8 cellular contexts compared by ENCODE assay signal in the genomic region with DNA sequence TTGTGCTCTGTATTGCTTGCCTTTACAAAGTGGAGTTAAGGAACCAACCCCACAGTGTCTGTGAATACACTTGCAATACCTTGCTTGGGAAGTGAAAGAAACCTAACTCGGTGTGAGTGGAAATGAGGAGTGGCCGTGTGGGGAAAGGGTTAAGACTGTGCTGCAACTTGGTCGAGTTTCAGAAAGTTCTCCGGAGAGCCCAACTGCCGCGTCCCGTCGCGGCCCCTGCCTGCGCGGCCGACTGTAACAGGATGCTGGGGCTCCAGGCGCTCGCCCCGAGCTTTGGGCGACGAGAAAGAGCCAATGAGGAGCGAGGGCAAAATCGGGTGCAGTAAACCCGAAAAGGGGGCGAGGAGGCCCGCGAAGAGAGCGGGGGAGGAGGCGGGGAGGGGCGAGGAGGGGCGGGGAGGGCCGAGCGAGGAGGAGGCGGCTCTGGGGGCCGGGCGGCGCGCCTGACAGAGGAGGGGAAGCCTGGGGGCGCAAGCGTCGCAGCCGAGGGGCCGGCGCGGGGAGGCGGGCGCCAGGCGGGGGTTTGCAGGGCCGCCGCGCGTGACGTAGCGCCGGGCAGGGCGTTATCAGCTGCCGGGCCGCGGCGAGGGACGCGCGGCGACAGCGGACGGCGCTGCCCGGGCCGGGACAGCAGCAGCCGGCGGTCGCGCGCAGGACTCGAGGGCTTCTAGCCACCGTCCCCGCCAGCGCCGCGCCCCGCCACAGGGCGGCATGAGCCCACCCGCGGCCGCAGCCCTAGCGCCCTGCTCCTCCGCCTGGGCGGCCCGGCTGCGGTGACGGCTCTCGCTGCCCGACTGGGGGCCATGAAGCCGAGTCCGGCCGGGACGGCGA. TPM values are rescaled to one million over a fixed set of nuclear protein-coding genes. Genes with fewer than 3 reads are reported as not detected.
A peak's percentile ranks its signal among the peaks of the same experiment; 100 is the strongest.
DNase-seq lines count a peak whose midpoint lies in the region; ATAC-seq, FAIRE-seq and TF ChIP-seq lines count a peak whose summit lies in the region.

A gene with protein sequence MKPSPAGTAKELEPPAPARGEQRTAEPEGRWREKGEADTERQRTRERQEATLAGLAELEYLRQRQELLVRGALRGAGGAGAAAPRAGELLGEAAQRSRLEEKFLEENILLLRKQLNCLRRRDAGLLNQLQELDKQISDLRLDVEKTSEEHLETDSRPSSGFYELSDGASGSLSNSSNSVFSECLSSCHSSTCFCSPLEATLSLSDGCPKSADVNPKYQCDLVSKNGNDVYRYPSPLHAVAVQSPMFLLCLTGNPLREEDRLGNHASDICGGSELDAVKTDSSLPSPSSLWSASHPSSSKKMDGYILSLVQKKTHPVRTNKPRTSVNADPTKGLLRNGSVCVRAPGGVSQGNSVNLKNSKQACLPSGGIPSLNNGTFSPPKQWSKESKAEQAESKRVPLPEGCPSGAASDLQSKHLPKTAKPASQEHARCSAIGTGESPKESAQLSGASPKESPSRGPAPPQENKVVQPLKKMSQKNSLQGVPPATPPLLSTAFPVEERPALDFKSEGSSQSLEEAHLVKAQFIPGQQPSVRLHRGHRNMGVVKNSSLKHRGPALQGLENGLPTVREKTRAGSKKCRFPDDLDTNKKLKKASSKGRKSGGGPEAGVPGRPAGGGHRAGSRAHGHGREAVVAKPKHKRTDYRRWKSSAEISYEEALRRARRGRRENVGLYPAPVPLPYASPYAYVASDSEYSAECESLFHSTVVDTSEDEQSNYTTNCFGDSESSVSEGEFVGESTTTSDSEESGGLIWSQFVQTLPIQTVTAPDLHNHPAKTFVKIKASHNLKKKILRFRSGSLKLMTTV (plus strand): TSS at position 572 of the 840 bp plus-strand sequence. CDS start 241 bp downstream, at position 813.

- CTCF ChIA-PET in A673 (lab: Charles Lee), result interaction anchor here (0.5 to 3.2 kb wide), 9 partner anchors 21 to 418 kb away, joined by 3 to 23 read pairs (median 5); no protein-coding TSS in a partner anchor

- H3K9me3 ChIP-seq in A673 (ENCODE audit: low read depth, low read length, poor library complexity, severe bottlenecking) (no peaks in the 10 kb centered on the region), Peyer's patch (no peaks in the 10 kb centered on the region), pancreas (no peaks in the 10 kb centered on the region), aorta (ENCODE audit: control insufficient read depth, low read length) (no peaks in the 10 kb centered on the region)

- ATAC-seq in GM18519 (IDR thresholded peaks at IDR 0.05; ENCODE audit: low FRiP score, unreplicated experiment) (peak; percentile 41), HG02943 (IDR thresholded peaks at IDR 0.05; ENCODE audit: low read depth, unreplicated experiment) (peak; percentile 55), pancreas (peak; percentile 50 to 76 (median 68)), aorta (ENCODE audit: low FRiP score) (peak; percentile 85)
- ATAC-seq in activated naive CD8-positive, alpha-beta T cell treated with anti-CD3 and anti-CD28 coated beads, Interleukin-2, amount 50 U/mL, for 24 hours, result peak; percentile 55

- H3K27me3 ChIP-seq in A673 (replicated peaks; ENCODE audit: insufficient read depth, low read depth, low read length, poor library complexity) (peaks cover 14% of the 10 kb centered on the region), Peyer's patch (no peaks in the 10 kb centered on the region), pancreas (no peaks in the 10 kb centered on the region), aorta (ENCODE audit: control insufficient read depth in 1 of 2, insufficient read depth in 2 of 2, low read length in 1 of 2) (no peaks in the 10 kb centered on the region)

- H3K4me3 ChIP-seq in A673 (ENCODE audit: low read depth, low read length, poor library complexity, severe bottlenecking) (peak within 1 kb of the TSS; percentile 62), Peyer's patch (peak within 1 kb of the TSS; percentile 45 to 78 (median 62)), pancreas (peak within 1 kb of the TSS; percentile 40 to 81 (median 55)), aorta (ENCODE audit: low read length in 2 of 2) (peak within 1 kb of the TSS; percentile 75 to 93)

- WGBS in pancreas, 2 donors, result 0% methylated on average over 49 to 94 of the region's 94 CpGs
- WGBS in aorta, 2 donors, result 0% methylated on average over 53 to 94 of the region's 94 CpGs

- H3K4me1 ChIP-seq in A673 (ENCODE audit: insufficient read depth, low read length, poor library complexity, severe bottlenecking) (peaks cover 11% of the 10 kb centered on the region), Peyer's patch (peaks cover 0 to 24% (median 8%) of the 10 kb centered on the region in 4 donors), pancreas (peaks cover 7 to 16% (median 14%) of the 10 kb centered on the region in 3 donors), aorta (ENCODE audit: control insufficient read depth in 1 of 2, insufficient read depth in 2 of 2, low read length in 2 of 2) (peaks cover 3% of the 10 kb centered on the region in 2 donors)

- TF ChIP-seq CTCF in A673 (conservative IDR thresholded peaks at IDR 0.05; ENCODE audit: low read depth, low read length), result no peak
- no peak for TF ChIP-seq CTCF in Peyer's patch (IDR thresholded peaks at IDR 0.05)
- TF ChIP-seq CTCF in pancreas (IDR thresholded peaks at IDR 0.05), result no peak

- BruUV-seq in A673 (replicated peaks; lab: Mats Ljungman, UMichigan), result no TSS peak

- POLR2A ChIA-PET in A673 (lab: Charles Lee; ENCODE audit: low non-redundant PET), result interaction anchor here (0.6 to 0.7 kb wide), 4 partner anchors 18 to 378 kb away, joined by 5 to 23 read pairs (median 16); no protein-coding TSS in a partner anchor

- FAIRE-seq in pancreas (lab: Jason Lieb, UNC), result no peak

- peak within 1 kb of the TSS; percentile 53 for H3K27ac Mint-ChIP-seq in activated naive CD8-positive, alpha-beta T cell treated with anti-CD3 and anti-CD28 coated beads, Interleukin-2, amount 50 U/mL, for 24 hours

- peaks cover 39% of the 10 kb centered on the region for H3K27me3 Mint-ChIP-seq in activated naive CD8-positive, alpha-beta T cell treated with anti-CD3 and anti-CD28 coated beads, Interleukin-2, amount 50 U/mL, for 24 hours

- no peaks in the 10 kb centered on the region for H3K36me3 Mint-ChIP-seq in activated naive CD8-positive, alpha-beta T cell treated with anti-CD3 and anti-CD28 coated beads, Interleukin-2, amount 50 U/mL, for 24 hours (ENCODE audit: low read depth)

- peak within 1 kb of the TSS; percentile 81 for H3K4me3 Mint-ChIP-seq in activated naive CD8-positive, alpha-beta T cell treated with anti-CD3 and anti-CD28 coated beads, Interleukin-2, amount 50 U/mL, for 24 hours

- H3K27ac ChIP-seq in A673 (ENCODE audit: low read depth, low read length, poor library complexity, severe bottlenecking) (peak within 1 kb of the TSS; percentile 49), Peyer's patch (peak within 1 kb of the TSS; percentile 68 to 92 (median 78)), pancreas (peak within 1 kb of the TSS in 3 of 4 donors; percentile 46 to 69 (median 58)), aorta (ENCODE audit: low read depth in 1 of 2, low read length in 2 of 2) (peak within 1 kb of the TSS; percentile 96 to 100)

- H3K4me1 Mint-ChIP-seq in activated naive CD8-positive, alpha-beta T cell treated with anti-CD3 and anti-CD28 coated beads, Interleukin-2, amount 50 U/mL, for 24 hours, result peaks cover 36% of the 10 kb centered on the region

- no peaks in the 10 kb centered on the region for H3K9me3 Mint-ChIP-seq in activated naive CD8-positive, alpha-beta T cell treated with anti-CD3 and anti-CD28 coated beads, Interleukin-2, amount 50 U/mL, for 24 hours

- intact Hi-C loops in A673 (cut with micrococcal nuclease; ENCODE audit: unreplicated experiment) (loop anchor here (1.0 to 5.0 kb wide), 3 partner anchors 136 to 530 kb away; no protein-coding TSS in a partner anchor), cardiac septum (cut with DNase I) (no loop called here), pancreas (cut with DNase I) (no loop called here), aorta (cut with DNase I) (loop anchor here (2.0 to 10.0 kb wide), 10 partner anchors 95 to 800 kb away; no protein-coding TSS in a partner anchor)

- TF ChIP-seq POLR2A in Peyer's patch (IDR thresholded peaks at IDR 0.05), result no peak

- DNase-seq in A673 (ENCODE audit: low spot score), result peak; percentile 69
- peak; percentile 36 to 71 (median 65) for DNase-seq in Peyer's patch
- DNase-seq in activated naive CD8-positive, alpha-beta T cell treated with anti-CD3 and anti-CD28 coated beads, Interleukin-2, amount 50 U/mL, for 24 hours, result peak; percentile 45
- peak; percentile 82 for DNase-seq in cardiac septum (ENCODE audit: low spot score)
- DNase-seq in pancreas, result peak; percentile 25 to 75 (median 50)
- peak; percentile 87 to 93 for DNase-seq in aorta

- H3K36me3 ChIP-seq in A673 (ENCODE audit: insufficient read depth, low read length, poor library complexity, severe bottlenecking), result no peaks in the 10 kb centered on the region
- H3K36me3 ChIP-seq in Peyer's patch, result peaks cover 0 to 5% (median 0%) of the 10 kb centered on the region in 3 donors
- no peaks in the 10 kb centered on the region for H3K36me3 ChIP-seq in pancreas
- H3K36me3 ChIP-seq in aorta (ENCODE audit: control insufficient read depth in 1 of 2, insufficient read depth in 2 of 2, low read length in 1 of 2), result peaks cover 2 to 3% of the 10 kb centered on the region in 2 donors

RNA-seq across cellular contexts. Expression of the gene that starts here (rescaled TPM):
- total RNA-seq in A673 (2021) (4.7 and 5.1 TPM in 2 replicates), Peyer's patch (10 to 100 TPM in 1 of 4 donors, 1 to 10 TPM in 3; 1.9 to 19.0 (median 3.6) TPM), cardiac septum (3.2 TPM), pancreas (1 to 10 TPM in 3 of 6 donors, under 1 TPM in 3; 0.69 to 7.5 (median 1.2) TPM), aorta (10 to 100 TPM; 33.6 to 43.6 TPM)
- polyA plus RNA-seq in pancreas (1 to 10 TPM in 1 of 2 donors, under 1 TPM in 1; 0.80 to 1.3 TPM), aorta (10 to 100 TPM in 1 of 2 donors, 1 to 10 TPM in 1; 7.5 to 21.2 TPM)

Comparison
In these comparisons a context has a peak if more than half of its experiments do, and no peak if none do; other contexts are left out.
1. Peak in every context shown above with its lines: DNase-seq, ATAC-seq, H3K4me3 ChIP-seq and H3K27ac ChIP-seq.
2. intact Hi-C loops: an anchor here in A673 (1.0 to 5.0 kb wide) and aorta (2.0 to 10.0 kb wide); none called in cardiac septum and pancreas.